Comparison of ENCODE assay signal across 1 cellular context in the genomic region with DNA sequence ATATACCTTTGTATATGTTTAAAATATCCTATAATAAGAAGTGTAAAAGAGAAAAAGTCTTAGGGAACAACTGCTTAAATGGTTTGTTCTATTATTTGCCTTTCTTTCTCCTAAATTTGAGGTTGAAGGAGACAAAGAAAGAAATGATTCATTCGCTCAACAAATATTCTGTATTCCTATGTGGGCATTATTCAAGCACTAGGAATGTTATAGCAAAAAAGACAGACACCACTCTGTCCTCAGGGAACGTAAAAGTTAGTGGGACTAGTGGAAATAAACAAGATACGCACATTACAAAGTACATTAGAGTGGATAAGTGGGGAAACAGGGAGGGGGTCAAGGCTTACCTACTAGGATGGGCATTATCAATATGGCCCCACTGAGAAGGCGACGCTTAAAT.
TF ChIP-seq lines count a peak whose summit lies in the region.

No MANE protein-coding gene starts in this region.

TF ChIP-seq in GM23338, 12 proteins besides CTCF, POLR2A, EP300 and RAD21 (continued from another document):
- TF ChIP-seq REST (IDR thresholded peaks at IDR 0.05; ENCODE audit: unreplicated experiment) = no peak
